In genomic region chr1:3504823-3505155, GRCh38 we compare ENCODE assay signal across 16 cellular contexts. TPM values are rescaled to one million over a fixed set of nuclear protein-coding genes. Genes with fewer than 3 reads are reported as not detected.
DNase-seq lines count a peak whose midpoint lies in the region; ATAC-seq, FAIRE-seq and TF ChIP-seq lines count a peak whose summit lies in the region.
"Had no signal": no experiment of that assay in that cellular context is flagged by ENCODE, and none has a peak within 500 bp of the region (broad histone marks: within the 10 kb centered on the region; RNA-seq: fewer than 3 reads in every experiment).

No MANE protein-coding gene starts in this region.

- H3K27me3 ChIP-seq in adipocyte (replicated peaks; ENCODE audit: control insufficient read depth, insufficient read depth, low read length) = no peaks in the 10 kb centered on the region
- H3K27me3 ChIP-seq in upper lobe of left lung = no peaks in the 10 kb centered on the region
- H3K27me3 ChIP-seq in A673 (replicated peaks; ENCODE audit: insufficient read depth, low read depth, low read length, poor library complexity) = no peaks in the 10 kb centered on the region
- H3K27me3 ChIP-seq: breast epithelium, heart left ventricle had no signal

- DNase-seq in HTR-8/SVneo (ENCODE audit: insufficient read length, low spot score) (no peak), adipocyte (ENCODE audit: low read depth) (no peak), medulla oblongata (ENCODE audit: extremely low spot score) (peak; percentile 24), upper lobe of left lung (no peak), A673 (ENCODE audit: low spot score) (no peak)
- DNase-seq: activated gamma-delta T cell treated with Interleukin-2 at 50 U/mL for 16 hours; H7; NCI-H2081; stimulated activated CD4-positive, alpha-beta T cell treated with anti-CD3 and anti-CD28 coated beads, Interleukin-4, amount 100 ng/mL, for 4 hours had no signal

- intact Hi-C loops in A673 (cut with micrococcal nuclease; ENCODE audit: unreplicated experiment) = no loop called here

- FAIRE-seq in HTR-8/SVneo (lab: Jason Lieb, UNC) = peak; percentile 44
- FAIRE-seq: GM18507 had no signal

- TF ChIP-seq POLR2A in upper lobe of left lung (IDR thresholded peaks at IDR 0.05) = no peak

- H3K4me3 ChIP-seq in adipocyte (ENCODE audit: low read length) (no peak overlapping the region), upper lobe of left lung (no peak overlapping the region), A673 (ENCODE audit: low read depth, low read length, poor library complexity, severe bottlenecking) (no peak overlapping the region)
- H3K4me3 ChIP-seq: breast epithelium, heart left ventricle had no signal

- BruUV-seq in A673 (replicated peaks; lab: Mats Ljungman, UMichigan) = no TSS peak

- ATAC-seq in upper lobe of left lung (ENCODE audit: low FRiP score in 2 of 2) (peak in 1 of 2 donors; percentile 53), GM18909 (IDR thresholded peaks at IDR 0.05; ENCODE audit: poor library complexity, unreplicated experiment) (no peak), GM18861 (IDR thresholded peaks at IDR 0.05; ENCODE audit: unreplicated experiment) (no peak)
- ATAC-seq: stimulated activated effector memory CD8-positive, alpha-beta T cell treated with anti-CD3 and anti-CD28 coated beads, Interleukin-12 subunit alpha, Interleukin-12 subunit beta, amount 100 ng/mL, for 72 hours had no signal

- H3K27ac ChIP-seq in upper lobe of left lung (peak overlapping the region; percentile 15 to 73 (median 50)), A673 (ENCODE audit: low read depth, low read length, poor library complexity, severe bottlenecking) (no peak overlapping the region)
- H3K27ac ChIP-seq: heart left ventricle, KMS-11 had no signal

- no peak for TF ChIP-seq EP300 in upper lobe of left lung (IDR thresholded peaks at IDR 0.05)

- POLR2A ChIA-PET in A673 (lab: Charles Lee; ENCODE audit: low non-redundant PET) = no interaction called here

- no peaks in the 10 kb centered on the region for H3K9me3 ChIP-seq in adipocyte (ENCODE audit: control insufficient read depth, low read length)
- no peaks in the 10 kb centered on the region for H3K9me3 ChIP-seq in upper lobe of left lung
- H3K9me3 ChIP-seq in A673 (ENCODE audit: low read depth, low read length, poor library complexity, severe bottlenecking) = no peaks in the 10 kb centered on the region
- H3K9me3 ChIP-seq: breast epithelium, heart left ventricle had no signal

- H3K4me1 ChIP-seq in adipocyte (ENCODE audit: control insufficient read depth, insufficient read depth, low read length) = peaks cover 13% of the 10 kb centered on the region
- peaks cover 0 to 17% (median 10%) of the 10 kb centered on the region in 4 donors for H3K4me1 ChIP-seq in upper lobe of left lung
- no peaks in the 10 kb centered on the region for H3K4me1 ChIP-seq in A673 (ENCODE audit: insufficient read depth, low read length, poor library complexity, severe bottlenecking)
- H3K4me1 ChIP-seq: breast epithelium had no signal

- WGBS in upper lobe of left lung, 2 donors = 60 to 90% methylated on average over 2 to 5 of the region's 7 CpGs

- H3K36me3 ChIP-seq in adipocyte (ENCODE audit: control insufficient read depth, insufficient read depth, low read length, severe bottlenecking) (no peaks in the 10 kb centered on the region), upper lobe of left lung (peaks cover 0 to 34% (median 16%) of the 10 kb centered on the region in 4 donors), A673 (ENCODE audit: insufficient read depth, low read length, poor library complexity, severe bottlenecking) (no peaks in the 10 kb centered on the region)
- H3K36me3 ChIP-seq: breast epithelium, heart left ventricle had no signal

- CTCF ChIA-PET in A673 (lab: Charles Lee) = no interaction called here

- no peak for TF ChIP-seq CTCF in upper lobe of left lung (IDR thresholded peaks at IDR 0.05)
- no peak for TF ChIP-seq CTCF in A673 (conservative IDR thresholded peaks at IDR 0.05; ENCODE audit: low read depth, low read length)

- peak overlapping the region; percentile 65 for H3K9ac ChIP-seq in adipocyte (ENCODE audit: low read length)
- H3K9ac ChIP-seq: KMS-11 had no signal

RNA-seq across cellular contexts. Expression of gene ARHGEF16, which starts 50.3 kb away (rescaled TPM):
- total RNA-seq in upper lobe of left lung = 10 to 100 TPM; 11.9 to 28.9 (median 13.4) TPM
- 8.9 and 11.2 TPM in 2 replicates for total RNA-seq in A673 (2021)
